20 cellular contexts compared by ENCODE assay signal in the genomic region with DNA sequence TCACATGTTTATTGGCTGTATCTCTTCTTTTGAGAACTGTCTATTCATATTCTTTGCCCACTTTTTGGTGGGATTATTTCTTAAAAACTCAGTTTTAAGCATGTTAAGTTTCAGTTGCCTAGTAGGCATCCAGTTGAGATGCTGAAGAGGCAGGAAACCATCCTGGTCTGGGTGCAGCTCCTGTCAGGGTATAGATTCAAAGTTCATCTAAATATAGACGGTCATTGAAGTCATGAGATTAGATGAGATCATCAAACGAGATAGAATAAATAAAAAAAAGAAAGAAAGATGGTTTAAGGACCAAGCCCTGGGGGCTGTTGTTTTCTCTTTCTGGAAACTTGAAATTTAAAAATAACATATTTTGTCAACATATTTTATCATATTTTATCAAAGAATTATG. TPM values are rescaled to one million over a fixed set of nuclear protein-coding genes. Genes with fewer than 3 reads are reported as not detected.
A peak's percentile ranks its signal among the peaks of the same experiment; 100 is the strongest.
DNase-seq lines count a peak whose midpoint lies in the region; ATAC-seq, FAIRE-seq and TF ChIP-seq lines count a peak whose summit lies in the region.
"Had no signal": no experiment of that assay in that cellular context is flagged by ENCODE, and none has a peak within 500 bp of the region (broad histone marks: within the 10 kb centered on the region; RNA-seq: fewer than 3 reads in every experiment).

No MANE protein-coding gene starts in this region.

- H3K9me3 Mint-ChIP-seq in astrocyte (ENCODE audit: unreplicated experiment) (no peaks in the 10 kb centered on the region), chondrocyte (ENCODE audit: low read depth) (no peaks in the 10 kb centered on the region)

- H3K79me2 ChIP-seq in ACC112 (ENCODE audit: control insufficient read depth, insufficient read depth, low read length, unreplicated experiment) (no peaks in the 10 kb centered on the region), KMS-11 (ENCODE audit: insufficient read depth, low read depth) (no peaks in the 10 kb centered on the region), astrocyte (ENCODE audit: insufficient read depth, low read length) (no peaks in the 10 kb centered on the region)

- ATAC-seq in mucosa of descending colon, result peak; percentile 76
- no peak for ATAC-seq in GM18873 (IDR thresholded peaks at IDR 0.05; ENCODE audit: low FRiP score, unreplicated experiment)
- no peak for ATAC-seq in GM18909 (IDR thresholded peaks at IDR 0.05; ENCODE audit: poor library complexity, unreplicated experiment)

- DNase-seq in astrocyte (ENCODE audit: low read depth) (no peak), mucosa of descending colon (no peak), chondrocyte (ENCODE audit: low spot score) (no peak)
- DNase-seq in activated naive CD4-positive, alpha-beta T cell treated with Interleukin-2 at 50 U/mL for 16 hours, result no peak
- DNase-seq: activated CD4-positive, alpha-beta T cell treated with anti-CD3 and anti-CD28 coated beads for 1 hour; activated CD8-positive, alpha-beta T cell treated with anti-CD3 and anti-CD28 coated beads, Interleukin-2, amount 10 ng/mL, durations not matched to agents 7 days and 5 days; NCI-H1048; NCI-H187 treated with DMSO at 0.1 percent for 48 hours; NCI-H226; stimulated activated CD4-positive, alpha-beta T cell treated with anti-CD3 and anti-CD28 coated beads, Interleukin-12 subunit alpha, Interleukin-12 subunit beta, amount 100 ng/mL, for 4 hours; stimulated activated CD4-positive, alpha-beta T cell treated with anti-CD3 and anti-CD28 coated beads, Interleukin-4, amount 100 ng/mL, for 4 hours; stomach; upper lobe of right lung had no signal

- H2AFZ ChIP-seq in ACC112 (ENCODE audit: low read length, unreplicated experiment) (no peak overlapping the region), KMS-11 (ENCODE audit: low read depth) (no peak overlapping the region), astrocyte (ENCODE audit: low read depth, low read length) (no peak overlapping the region)

- H3K27me3 ChIP-seq in ACC112 (ENCODE audit: insufficient read depth, low read length) (no peaks in the 10 kb centered on the region), KMS-11 (ENCODE audit: insufficient read depth, low read depth) (no peaks in the 10 kb centered on the region), astrocyte (ENCODE audit: insufficient read depth, low read length) (no peaks in the 10 kb centered on the region)
- H3K27me3 ChIP-seq: BLaER1 treated with 17β-estradiol and CSF1 and Interleukin-3, amounts not matched to agents 10 nM and 100 nM; stomach; upper lobe of right lung had no signal

- H3K27ac Mint-ChIP-seq in astrocyte (ENCODE audit: unreplicated experiment), result no peak overlapping the region
- H3K27ac Mint-ChIP-seq in chondrocyte (ENCODE audit: unreplicated experiment), result no peak overlapping the region
- H3K27ac Mint-ChIP-seq: activated CD8-positive, alpha-beta T cell treated with anti-CD3 and anti-CD28 coated beads, Interleukin-2, amount 10 ng/mL, durations not matched to agents 7 days and 5 days had no signal

- peaks cover 1% of the 10 kb centered on the region for H3K4me1 Mint-ChIP-seq in astrocyte (ENCODE audit: low read depth, unreplicated experiment)
- H3K4me1 Mint-ChIP-seq in chondrocyte (ENCODE audit: low read depth), result peaks cover 18% of the 10 kb centered on the region

- no peaks in the 10 kb centered on the region for H3K36me3 Mint-ChIP-seq in astrocyte (ENCODE audit: low read depth, unreplicated experiment)
- no peaks in the 10 kb centered on the region for H3K36me3 Mint-ChIP-seq in chondrocyte (ENCODE audit: low read depth)

- H3K36me3 ChIP-seq in ACC112 (ENCODE audit: insufficient read depth, low read length) (no peaks in the 10 kb centered on the region), KMS-11 (ENCODE audit: insufficient read depth) (no peaks in the 10 kb centered on the region), astrocyte (ENCODE audit: insufficient read depth, low read length) (no peaks in the 10 kb centered on the region), mucosa of descending colon (ENCODE audit: low read depth) (no peaks in the 10 kb centered on the region)
- H3K36me3 ChIP-seq: BLaER1 treated with 17β-estradiol and CSF1 and Interleukin-3, amounts not matched to agents 10 nM and 100 nM; stomach; upper lobe of right lung had no signal

- H3K4me3 Mint-ChIP-seq in astrocyte (ENCODE audit: unreplicated experiment) (no peak overlapping the region), chondrocyte (ENCODE audit: unreplicated experiment) (no peak overlapping the region)
- H3K4me3 Mint-ChIP-seq: activated CD8-positive, alpha-beta T cell treated with anti-CD3 and anti-CD28 coated beads, Interleukin-2, amount 10 ng/mL, durations not matched to agents 7 days and 5 days; activated T-cell treated with anti-CD3 and anti-CD28 coated beads, Interleukin-2, amount 50 U/mL, for 24 hours had no signal

- intact Hi-C loops in mucosa of descending colon (cut with DNase I, micrococcal nuclease), result loop anchor here in 1 of 2 donors (1.0 kb wide), 1 partner anchor 198 kb away; no protein-coding TSS in a partner anchor

- peak overlapping the region; percentile 54 for H3K27ac ChIP-seq in ACC112 (ENCODE audit: low read depth, low read length)
- H3K27ac ChIP-seq in KMS-11, result no peak overlapping the region
- H3K27ac ChIP-seq in astrocyte (ENCODE audit: low read depth, low read length), result no peak overlapping the region
- H3K27ac ChIP-seq: BLaER1 treated with 17β-estradiol and CSF1 and Interleukin-3, amounts not matched to agents 10 nM and 100 nM; upper lobe of right lung had no signal

- FAIRE-seq in astrocyte (lab: Jason Lieb, UNC), result no peak

- no peak for TF ChIP-seq CTCF in KMS-11 (conservative IDR thresholded peaks at IDR 0.05; ENCODE audit: low read depth, low read length)
- no peak for TF ChIP-seq CTCF in astrocyte (IDR thresholded peaks at IDR 0.05; ENCODE audit: insufficient read depth, low read depth, low read length)
- no peak for TF ChIP-seq CTCF in mucosa of descending colon (IDR thresholded peaks at IDR 0.05)
- TF ChIP-seq CTCF in chondrocyte (IDR thresholded peaks at IDR 0.05), result no peak

- no peak overlapping the region for H3K9ac ChIP-seq in KMS-11
- H3K9ac ChIP-seq in astrocyte (ENCODE audit: low read length), result no peak overlapping the region
- H3K9ac ChIP-seq: BLaER1 treated with 17β-estradiol and CSF1 and Interleukin-3, amounts not matched to agents 10 nM and 100 nM had no signal

- H3K9me3 ChIP-seq in astrocyte (ENCODE audit: insufficient read depth, low read depth, low read length) (no peaks in the 10 kb centered on the region), mucosa of descending colon (no peaks in the 10 kb centered on the region)
- H3K9me3 ChIP-seq: upper lobe of right lung had no signal

- no peaks in the 10 kb centered on the region for H3K27me3 Mint-ChIP-seq in astrocyte (ENCODE audit: low read depth, unreplicated experiment)
- H3K27me3 Mint-ChIP-seq in chondrocyte (ENCODE audit: low read depth), result no peaks in the 10 kb centered on the region
- H3K27me3 Mint-ChIP-seq: activated T-cell treated with anti-CD3 and anti-CD28 coated beads, Interleukin-2, amount 50 U/mL, for 24 hours had no signal

- H3K4me2 ChIP-seq in KMS-11 (peak overlapping the region; percentile 30), astrocyte (ENCODE audit: low read length) (peak overlapping the region; percentile 16)
- H3K4me2 ChIP-seq: BLaER1 treated with 17β-estradiol and CSF1 and Interleukin-3, amounts not matched to agents 10 nM and 100 nM had no signal

- no peaks in the 10 kb centered on the region for H4K20me1 ChIP-seq in KMS-11 (ENCODE audit: insufficient read depth)
- H4K20me1 ChIP-seq in astrocyte (ENCODE audit: insufficient read depth, low read length), result no peaks in the 10 kb centered on the region
- H4K20me1 ChIP-seq: BLaER1 treated with 17β-estradiol and CSF1 and Interleukin-3, amounts not matched to agents 10 nM and 100 nM had no signal

- H3K4me3 ChIP-seq in ACC112 (ENCODE audit: low read depth, low read length) (no peak overlapping the region), KMS-11 (IDR thresholded peaks at IDR 0.05; ENCODE audit: insufficient read depth, low read depth, low read length) (no peak overlapping the region), astrocyte (ENCODE audit: insufficient read depth, low read depth, low read length) (no peak overlapping the region), mucosa of descending colon (no peak overlapping the region)
- H3K4me3 ChIP-seq: BLaER1 treated with 17β-estradiol and CSF1 and Interleukin-3, amounts not matched to agents 10 nM and 100 nM; lung; stomach; upper lobe of right lung had no signal

- H3K4me1 ChIP-seq in ACC112 (ENCODE audit: control insufficient read depth, insufficient read depth, low read length, unreplicated experiment), result peaks cover 13% of the 10 kb centered on the region
- peaks cover 50% of the 10 kb centered on the region for H3K4me1 ChIP-seq in KMS-11 (ENCODE audit: low read depth, poor library complexity, severe bottlenecking)
- H3K4me1 ChIP-seq in astrocyte (ENCODE audit: insufficient read depth, low read length), result no peaks in the 10 kb centered on the region
- H3K4me1 ChIP-seq in mucosa of descending colon (ENCODE audit: low read depth), result no peaks in the 10 kb centered on the region

RNA-seq across cellular contexts. Expression of gene DNAH7, which starts 9.2 kb away (rescaled TPM):
- total RNA-seq in astrocyte, result 0.79 and 1.2 TPM in 2 replicates
- total RNA-seq in mucosa of descending colon, result 1 to 10 TPM; 3.0 to 9.3 (median 5.5) TPM
- 0.03 to 0.70 TPM (median 0.20 TPM) in 3 replicates for total RNA-seq in chondrocyte
- total RNA-seq: activated CD8-positive, alpha-beta T cell treated with anti-CD3 and anti-CD28 coated beads, Interleukin-2, amount 10 ng/mL, durations not matched to agents 7 days and 5 days had no signal
